ENCODE assay signal across 9 cellular contexts in genomic region chr15:67185621-67186225, GRCh38.
A peak's percentile ranks its signal among the peaks of the same experiment; 100 is the strongest.
DNase-seq lines count a peak whose midpoint lies in the region; ATAC-seq and TF ChIP-seq lines count a peak whose summit lies in the region.
"Had no signal": no experiment of that assay in that cellular context is flagged by ENCODE, and none has a peak within 500 bp of the region (broad histone marks: within the 10 kb centered on the region; RNA-seq: fewer than 3 reads in every experiment).

No MANE protein-coding gene starts in this region.

- H3K4me3 Mint-ChIP-seq in activated CD4-positive, alpha-beta memory T cell treated with anti-CD3 and anti-CD28 coated beads, Interleukin-2, amount 10 ng/mL, durations not matched to agents 7 days and 5 days: no peak overlapping the region

- TF ChIP-seq CTCF in right atrium auricular region (IDR thresholded peaks at IDR 0.05) (no peak), thoracic aorta (IDR thresholded peaks at IDR 0.05) (no peak)

- no peaks in the 10 kb centered on the region for H3K9me3 ChIP-seq in right atrium auricular region
- H3K9me3 ChIP-seq in thoracic aorta: no peaks in the 10 kb centered on the region

- H3K36me3 ChIP-seq in right atrium auricular region (peaks cover 36% of the 10 kb centered on the region), thoracic aorta (peaks cover 16% of the 10 kb centered on the region)

- H3K27me3 Mint-ChIP-seq in activated CD4-positive, alpha-beta memory T cell treated with anti-CD3 and anti-CD28 coated beads, Interleukin-2, amount 10 ng/mL, durations not matched to agents 7 days and 5 days: no peaks in the 10 kb centered on the region

- peak overlapping the region; percentile 57 for H3K27ac Mint-ChIP-seq in activated CD4-positive, alpha-beta memory T cell treated with anti-CD3 and anti-CD28 coated beads, Interleukin-2, amount 10 ng/mL, durations not matched to agents 7 days and 5 days

- H3K36me3 Mint-ChIP-seq in activated CD4-positive, alpha-beta memory T cell treated with anti-CD3 and anti-CD28 coated beads, Interleukin-2, amount 10 ng/mL, durations not matched to agents 7 days and 5 days (ENCODE audit: low read depth): peaks cover 82% of the 10 kb centered on the region

- peaks cover 15% of the 10 kb centered on the region for H3K4me1 Mint-ChIP-seq in activated CD4-positive, alpha-beta memory T cell treated with anti-CD3 and anti-CD28 coated beads, Interleukin-2, amount 10 ng/mL, durations not matched to agents 7 days and 5 days

- peak overlapping the region; percentile 87 to 91 for H3K27ac ChIP-seq in right atrium auricular region
- peak overlapping the region; percentile 70 to 90 for H3K27ac ChIP-seq in thoracic aorta

- POLR2A ChIA-PET in activated CD4-positive, alpha-beta memory T cell treated with anti-CD3 and anti-CD28 coated beads, Interleukin-2, amount 10 ng/mL, durations not matched to agents 7 days and 5 days (lab: Charles Lee): interaction anchor here (0.7 to 1.1 kb wide), 5 partner anchors 51 to 239 kb away, joined by 3 read pairs; partner anchors contain the start of gene SMAD3

- CTCF ChIA-PET in activated CD4-positive, alpha-beta memory T cell treated with anti-CD3 and anti-CD28 coated beads, Interleukin-2, amount 10 ng/mL, durations not matched to agents 7 days and 5 days (lab: Charles Lee): no interaction called here

- peak; percentile 56 for DNase-seq in activated CD8-positive, alpha-beta memory T cell treated with anti-CD3 and anti-CD28 coated beads for 24 hours
- no peak for DNase-seq in activated CD8-positive, alpha-beta memory T cell treated with anti-CD3 and anti-CD28 coated beads, Interleukin-2, amount 50 U/mL, for 4 hours
- DNase-seq in activated CD4-positive, alpha-beta memory T cell treated with anti-CD3 and anti-CD28 coated beads, Interleukin-2, amount 10 ng/mL, durations not matched to agents 7 days and 5 days: peak; percentile 40
- DNase-seq in right atrium auricular region (ENCODE audit: low spot score): peak; percentile 60
- DNase-seq in thoracic aorta (ENCODE audit: low spot score): no peak
- DNase-seq in COLO668 (lab: John Stamatoyannopoulos, UW; ENCODE audit: unreplicated experiment): no peak
- DNase-seq in HUDEP-2 (lab: John Stamatoyannopoulos, UW; ENCODE audit: unreplicated experiment in 76 of 76): no peak
- DNase-seq: NCI-H226 had no signal

- H3K4me1 ChIP-seq in right atrium auricular region (peaks cover 0 to 60% of the 10 kb centered on the region in 2 donors), thoracic aorta (ENCODE audit: control insufficient read depth in 1 of 2, low read depth in 2 of 2) (peaks cover 30 to 61% of the 10 kb centered on the region in 2 donors)

- H3K4me3 ChIP-seq in right atrium auricular region: no peak overlapping the region
- H3K4me3 ChIP-seq in thoracic aorta: no peak overlapping the region

- no peaks in the 10 kb centered on the region for H3K9me3 Mint-ChIP-seq in activated CD4-positive, alpha-beta memory T cell treated with anti-CD3 and anti-CD28 coated beads, Interleukin-2, amount 10 ng/mL, durations not matched to agents 7 days and 5 days

- H3K27me3 ChIP-seq in right atrium auricular region: no peaks in the 10 kb centered on the region
- H3K27me3 ChIP-seq in thoracic aorta (replicated peaks; ENCODE audit: insufficient read depth): no peaks in the 10 kb centered on the region

- ATAC-seq in thoracic aorta (ENCODE audit: insufficient number of reproducible peaks, low FRiP score, low read depth) (no peak), HG03025 (IDR thresholded peaks at IDR 0.05; ENCODE audit: low FRiP score, unreplicated experiment) (no peak)

Comparison
In these comparisons a context has a peak if more than half of its experiments do, and no peak if none do; other contexts are left out.
1. DNase-seq: peak in activated CD8-positive, alpha-beta memory T cell treated with anti-CD3 and anti-CD28 coated beads for 24 hours (single experiment), activated CD4-positive, alpha-beta memory T cell treated with anti-CD3 and anti-CD28 coated beads, Interleukin-2, amount 10 ng/mL, durations not matched to agents 7 days and 5 days (single experiment) and right atrium auricular region (single experiment); none in activated CD8-positive, alpha-beta memory T cell treated with anti-CD3 and anti-CD28 coated beads, Interleukin-2, amount 50 U/mL, for 4 hours (single experiment), thoracic aorta (single experiment), COLO668 (single experiment) and HUDEP-2 (0 of 76).